Comparison of ENCODE assay signal across 11 cellular contexts in genomic region chr10:122140477-122140902, GRCh38.
DNase-seq lines count a peak whose midpoint lies in the region; ATAC-seq and TF ChIP-seq lines count a peak whose summit lies in the region.
"Had no signal": no experiment of that assay in that cellular context is flagged by ENCODE, and none has a peak within 500 bp of the region (broad histone marks: within the 10 kb centered on the region; RNA-seq: fewer than 3 reads in every experiment).

No MANE protein-coding gene starts in this region.

- no peak for TF ChIP-seq CTCF in cardiac fibroblast (IDR thresholded peaks at IDR 0.05; ENCODE audit: low read depth, low read length)
- TF ChIP-seq CTCF in lower lobe of right lung (IDR thresholded peaks at IDR 0.05) = no peak
- no peak for TF ChIP-seq CTCF in type B pancreatic cell (conservative IDR thresholded peaks at IDR 0.05)

- H3K27me3 ChIP-seq in lower lobe of right lung (ENCODE audit: low read depth) = no peaks in the 10 kb centered on the region

- intact Hi-C loops in lower lobe of right lung (cut with DNase I) = no loop called here

- DNase-seq in NCI-H510A treated with DMSO at 0.1 percent for 48 hours (lab: John Stamatoyannopoulos, UW) (peak; percentile 55), NCI-H510A (lab: John Stamatoyannopoulos, UW) (no peak), cardiac fibroblast (ENCODE audit: low read depth in 2 of 2) (peak; percentile 66 to 78), lower lobe of right lung (no peak), type B pancreatic cell (ENCODE audit: extremely low spot score, unreplicated experiment) (no peak), HEK293T (ENCODE audit: extremely low spot score) (no peak), NCI-H1417 treated with DMSO at 0.1 percent for 48 hours (lab: John Stamatoyannopoulos, UW) (no peak), mesenteric fat pad (ENCODE audit: low spot score) (no peak)
- DNase-seq: activated naive CD4-positive, alpha-beta T cell treated with anti-CD3 and anti-CD28 coated beads for 36 hours; NCI-H1694; T-helper 9 cell had no signal

- peaks cover 55% of the 10 kb centered on the region for H3K4me1 ChIP-seq in lower lobe of right lung

- H3K4me3 ChIP-seq in cardiac fibroblast (replicated peaks in 1 of 2; ENCODE audit: low read depth in 2 of 2, low read length in 2 of 2) (no peak overlapping the region), lower lobe of right lung (no peak overlapping the region)

- peak; percentile 2 to 12 for ATAC-seq in lower lobe of right lung

- no peaks in the 10 kb centered on the region for H3K27me3 Mint-ChIP-seq in type B pancreatic cell

- peak overlapping the region; percentile 65 for H3K27ac ChIP-seq in lower lobe of right lung

- peaks cover 5% of the 10 kb centered on the region for H3K9me3 Mint-ChIP-seq in type B pancreatic cell

- H3K4me1 Mint-ChIP-seq in type B pancreatic cell (ENCODE audit: unreplicated experiment) = peaks cover 55% of the 10 kb centered on the region

- peak overlapping the region; percentile 73 for H3K27ac Mint-ChIP-seq in type B pancreatic cell
- H3K27ac Mint-ChIP-seq: activated naive CD4-positive, alpha-beta T cell treated with anti-CD3 and anti-CD28 coated beads for 36 hours had no signal

- peak overlapping the region; percentile 7 for H3K4me3 Mint-ChIP-seq in type B pancreatic cell
- H3K4me3 Mint-ChIP-seq: activated naive CD4-positive, alpha-beta T cell treated with anti-CD3 and anti-CD28 coated beads for 36 hours had no signal

- CTCF ChIA-PET in HEK293T (lab: Yijun Ruan, JAX) = interaction anchor here (0.9 to 1.5 kb wide), 4 partner anchors 22 to 164 kb away, joined by 3 to 5 read pairs (median 3); no protein-coding TSS in a partner anchor

- H3K36me3 Mint-ChIP-seq in type B pancreatic cell = peaks cover 30% of the 10 kb centered on the region

- H3K9me3 ChIP-seq in lower lobe of right lung = no peaks in the 10 kb centered on the region

- POLR2A ChIA-PET in HEK293T (lab: Yijun Ruan, JAX) = no interaction called here

- H3K36me3 ChIP-seq in lower lobe of right lung = peaks cover 43% of the 10 kb centered on the region

TF ChIP-seq in HEK293T, 16 proteins besides CTCF, POLR2A, EP300 and RAD21:
- no peak for TF ChIP-seq SUZ12 (IDR thresholded peaks at IDR 0.05)
- TF ChIP-seq ARNT (IDR thresholded peaks at IDR 0.05) = no peak
- no peak for TF ChIP-seq NFRKB (IDR thresholded peaks at IDR 0.05)
- no peak for TF ChIP-seq ZNF384 (IDR thresholded peaks at IDR 0.05)
- no peak for TF ChIP-seq LEF1 (IDR thresholded peaks at IDR 0.05; ENCODE audit: borderline replicate concordance)
- TF ChIP-seq CTBP1 (IDR thresholded peaks at IDR 0.05; ENCODE audit: borderline replicate concordance) = no peak
- no peak for TF ChIP-seq TARDBP (IDR thresholded peaks at IDR 0.05)
- no peak for TF ChIP-seq FOXK2 (IDR thresholded peaks at IDR 0.05)
- no peak for TF ChIP-seq ELF4 (IDR thresholded peaks at IDR 0.05)
- no peak for TF ChIP-seq L3MBTL2 (conservative IDR thresholded peaks at IDR 0.05)
- TF ChIP-seq FOXM1 (IDR thresholded peaks at IDR 0.05; ENCODE audit: borderline replicate concordance) = no peak
- no peak for TF ChIP-seq PKNOX1 (IDR thresholded peaks at IDR 0.05)
- TF ChIP-seq BHLHE40 (IDR thresholded peaks at IDR 0.05; ENCODE audit: borderline replicate concordance) = no peak
- no peak for TF ChIP-seq HDGF (IDR thresholded peaks at IDR 0.05; ENCODE audit: borderline replicate concordance)
- no peak for TF ChIP-seq SP1 (IDR thresholded peaks at IDR 0.05)
- no peak for TF ChIP-seq FOXA1 (IDR thresholded peaks at IDR 0.05)

Comparison
In these comparisons a context has a peak if more than half of its experiments do, and no peak if none do; other contexts are left out.
1. DNase-seq: peak in NCI-H510A treated with DMSO at 0.1 percent for 48 hours (single experiment) and cardiac fibroblast (2 of 2); none in NCI-H510A (single experiment), lower lobe of right lung (single experiment), type B pancreatic cell (single experiment), HEK293T (single experiment), NCI-H1417 treated with DMSO at 0.1 percent for 48 hours (single experiment) and mesenteric fat pad (single experiment).